Comparison of ENCODE assay signal across 8 cellular contexts in the genomic region with DNA sequence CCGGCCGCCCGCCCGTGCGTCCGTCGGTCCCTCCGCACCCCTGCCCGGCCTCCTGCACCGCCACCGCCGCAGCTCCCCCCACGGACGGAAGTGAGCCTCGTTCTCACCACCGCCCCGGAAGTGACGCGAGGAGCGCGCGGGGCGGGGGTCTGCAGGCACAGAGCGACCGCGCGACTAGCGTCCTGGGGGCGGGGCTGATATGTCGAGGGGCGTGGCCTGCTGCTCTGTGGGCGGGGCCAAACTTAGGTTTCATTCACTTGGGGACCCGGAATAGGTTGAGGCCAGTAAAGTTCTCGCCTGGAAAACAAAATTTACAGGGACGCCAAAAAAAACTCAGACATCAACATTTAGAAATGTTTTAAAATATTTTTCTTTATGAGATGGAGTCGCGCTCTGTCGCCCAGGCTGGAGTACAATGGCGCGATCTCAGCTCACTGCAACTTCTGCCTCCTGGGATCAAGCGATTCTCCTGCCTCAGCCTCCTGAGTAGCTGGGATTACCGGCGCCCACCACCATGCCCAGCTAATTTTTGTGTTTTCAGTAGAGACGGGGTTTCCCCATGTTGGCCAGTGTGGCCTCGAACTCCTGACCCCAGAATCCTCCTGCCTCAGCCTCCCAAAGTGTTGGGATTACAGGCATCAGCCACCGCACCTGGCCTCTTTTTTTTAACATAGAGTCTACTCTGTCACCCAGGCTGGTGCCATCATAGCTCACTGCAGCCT. TPM values are rescaled to one million over a fixed set of nuclear protein-coding genes. Genes with fewer than 3 reads are reported as not detected.
DNase-seq lines count a peak whose midpoint lies in the region; TF ChIP-seq lines count a peak whose summit lies in the region.
"Not testable (repeated sequence)": the region's sequence is repeated elsewhere in the genome, so short reads cannot be mapped to it uniquely, and the experiment has no call there.

A gene (minus strand): TSS at position 99 of the 722 bp plus-strand sequence. CDS start 3,930 bp downstream, outside the sequence.

- not testable (repeated sequence) for H3K27me3 ChIP-seq in DOHH2 (ENCODE audit: control insufficient read depth, low read length); SK-N-SH (ENCODE audit: insufficient read depth)

- not testable (repeated sequence) for H3K9me3 ChIP-seq in DOHH2 (ENCODE audit: control insufficient read depth, insufficient read depth, low read length); SK-N-SH

- H3K9ac ChIP-seq in SK-N-SH: peak within 1 kb of the TSS; percentile 84

- H3K4me1 ChIP-seq in DOHH2 (ENCODE audit: control insufficient read depth, low read length) (peaks cover 35% of the 10 kb centered on the region), SK-N-SH (ENCODE audit: control insufficient read depth in 1 of 2, insufficient read depth in 2 of 2, low read depth in 1 of 2, low read length in 1 of 2) (peaks cover 6 to 23% of the 10 kb centered on the region in 2 experiments; a peak in 1 of 4 replicates)

- not testable (repeated sequence) for H3K9me2 ChIP-seq in DOHH2 (replicated peaks; ENCODE audit: control insufficient read depth, low read length); SK-N-SH

- H4K20me1 ChIP-seq in DOHH2 (ENCODE audit: control insufficient read depth, insufficient read depth, low read depth, low read length): peaks cover 26% of the 10 kb centered on the region
- peaks cover 34% of the 10 kb centered on the region for H4K20me1 ChIP-seq in SK-N-SH (ENCODE audit: insufficient read depth)

- not testable (repeated sequence) for TF ChIP-seq EP300 in SK-N-SH (IDR thresholded peaks at IDR 0.05; ENCODE audit: borderline replicate concordance in 1 of 2, low read depth in 1 of 2, low read length in 1 of 2)

- TF ChIP-seq CTCF in DOHH2 (IDR thresholded peaks at IDR 0.05; ENCODE audit: low read depth, low read length, poor library complexity, severe bottlenecking); SK-N-SH (IDR thresholded peaks at IDR 0.05); fibroblast of villous mesenchyme (IDR thresholded peaks at IDR 0.05; ENCODE audit: insufficient read depth, low read depth, low read length); nephron progenitor cell (IDR thresholded peaks at IDR 0.05): not testable (repeated sequence)

- peak within 1 kb of the TSS; percentile 91 for H3K27ac Mint-ChIP-seq in nephron progenitor cell

- peaks cover 17% of the 10 kb centered on the region for H3K36me3 ChIP-seq in DOHH2 (ENCODE audit: control insufficient read depth, low read length)
- not testable (repeated sequence) for H3K36me3 ChIP-seq in SK-N-SH (replicated peaks in 1 of 2; ENCODE audit: control insufficient read depth in 1 of 2, insufficient read depth in 2 of 2, low read length in 1 of 2)

- H3K4me3 Mint-ChIP-seq in nephron progenitor cell: peak within 1 kb of the TSS; percentile 99

- TF ChIP-seq RAD21 in SK-N-SH (IDR thresholded peaks at IDR 0.05; ENCODE audit: low read length): not testable (repeated sequence)

- POLR2A ChIA-PET in SK-N-SH (lab: Yijun Ruan, JAX): interaction anchor here (0.6 to 1.9 kb wide), 3 partner anchors 9 to 166 kb away, joined by 3 to 7 read pairs (median 3); no protein-coding TSS in a partner anchor

- not testable (repeated sequence) for H3F3A ChIP-seq in DOHH2 (ENCODE audit: control insufficient read depth, insufficient read depth); SK-N-SH (replicated peaks; ENCODE audit: insufficient read depth)

- H3K79me2 ChIP-seq in DOHH2 (ENCODE audit: control insufficient read depth, low read length) (peaks cover 42% of the 10 kb centered on the region), SK-N-SH (ENCODE audit: insufficient read depth) (peaks cover 40% of the 10 kb centered on the region)

- H3K36me3 Mint-ChIP-seq in nephron progenitor cell (ENCODE audit: low read depth): not testable (repeated sequence)

- not testable (repeated sequence) for H3K27ac ChIP-seq in DOHH2 (ENCODE audit: low read depth, low read length)
- H3K27ac ChIP-seq in SK-N-SH (ENCODE audit: low read depth in 2 of 2, low read length in 1 of 2): peak within 1 kb of the TSS; percentile 41 to 62; a peak in 3 of 4 replicates

- H3K4me2 ChIP-seq in DOHH2 (ENCODE audit: low read length) (peak within 1 kb of the TSS; percentile 98), SK-N-SH (peak within 1 kb of the TSS; percentile 100)

- H2AFZ ChIP-seq in SK-N-SH (ENCODE audit: low read depth): peak within 1 kb of the TSS; percentile 51; the same call in 1 of the 2 replicates

- H3K4me1 Mint-ChIP-seq in nephron progenitor cell: peaks cover 37% of the 10 kb centered on the region

- peak within 1 kb of the TSS; percentile 99 for H3K4me3 ChIP-seq in DOHH2 (ENCODE audit: low read length)
- H3K4me3 ChIP-seq in SK-N-SH (ENCODE audit: low read depth in 2 of 2, low read length in 1 of 2): peak within 1 kb of the TSS; percentile 86 to 93
- peak within 1 kb of the TSS; percentile 96 for H3K4me3 ChIP-seq in fibroblast of villous mesenchyme (ENCODE audit: low read depth, low read length)

- 50% methylated on average over 18 of the region's 46 CpGs for WGBS in SK-N-SH (ENCODE audit: low lambda C conversion rate)

- H3K27me3 Mint-ChIP-seq in nephron progenitor cell (ENCODE audit: low read depth, poor library complexity): peaks cover 14% of the 10 kb centered on the region

- DNase-seq in HCEC 1CT: peak; percentile 88
- peak; percentile 86 for DNase-seq in NCI-H1048 (lab: John Stamatoyannopoulos, UW)
- peak; percentile 98 for DNase-seq in SK-N-SH
- peak; percentile 96 for DNase-seq in activated naive CD4-positive, alpha-beta T cell treated with Interleukin-2 at 50 U/mL for 16 hours
- peak; percentile 94 for DNase-seq in fibroblast of villous mesenchyme (ENCODE audit: low read depth)
- DNase-seq in nephron progenitor cell: peak; percentile 95
- DNase-seq in stimulated activated naive CD4-positive, alpha-beta T cell treated with Interleukin-2 at 50 U/mL for 16 hours (lab: John Stamatoyannopoulos, UW): peak; percentile 92

- CTCF ChIA-PET in SK-N-SH (lab: Yijun Ruan, JAX): interaction anchor here (0.6 to 1.3 kb wide), 5 partner anchors 10 to 60 kb away, joined by 3 to 6 read pairs (median 3); no protein-coding TSS in a partner anchor

- H3K9me3 Mint-ChIP-seq in nephron progenitor cell: not testable (repeated sequence)

TF ChIP-seq in SK-N-SH, 30 proteins besides CTCF, POLR2A, EP300 and RAD21:
- TF ChIP-seq POLR2AphosphoS5 (IDR thresholded peaks at IDR 0.05; ENCODE audit: low read depth, low read length): 0 out of 2 replicates have a peak, but pooled peaks have one; percentile 36
- TF ChIP-seq SIN3A (IDR thresholded peaks at IDR 0.05; ENCODE audit: borderline replicate concordance, low read depth, low read length): peak; percentile 47; the same call in 1 of the 2 replicates
- TF ChIP-seq ELF1 (IDR thresholded peaks at IDR 0.05): peak; percentile 44; the same call in 1 of the 2 replicates
- TF ChIP-seq GABPA (IDR thresholded peaks at IDR 0.05; ENCODE audit: low read depth): peak; percentile 85
- TF ChIP-seq MXI1 (IDR thresholded peaks at IDR 0.05; ENCODE audit: low read depth, low read length): peak; percentile 21; the same call in 1 of the 2 replicates
- TF ChIP-seq TAF1 (IDR thresholded peaks at IDR 0.05; ENCODE audit: borderline replicate concordance, low read depth, low read length): peak; percentile 32; the same call in 1 of the 2 replicates
- TF ChIP-seq, protein P1, sequence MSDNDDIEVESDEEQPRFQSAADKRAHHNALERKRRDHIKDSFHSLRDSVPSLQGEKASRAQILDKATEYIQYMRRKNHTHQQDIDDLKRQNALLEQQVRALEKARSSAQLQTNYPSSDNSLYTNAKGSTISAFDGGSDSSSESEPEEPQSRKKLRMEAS (IDR thresholded peaks at IDR 0.05; ENCODE audit: low read depth): 0 out of 2 replicates have a peak, but pooled peaks have one; percentile 36

RNA-seq across cellular contexts. Expression of the gene that starts here (rescaled TPM):
- 61.1 and 69.1 TPM in 2 replicates for polyA plus RNA-seq in SK-N-SH (2012; rRNA removed)
- 25.5 and 46.5 TPM in 2 replicates for polyA plus RNA-seq in SK-N-SH (2012; cell fraction: cytosol; rRNA removed)
- polyA plus RNA-seq in SK-N-SH (2012; cell fraction: nucleus; rRNA removed): 86.6 and 88.2 TPM in 2 replicates
- total RNA-seq in fibroblast of villous mesenchyme: 45.8 and 62.2 TPM in 2 replicates
